In the genomic region with DNA sequence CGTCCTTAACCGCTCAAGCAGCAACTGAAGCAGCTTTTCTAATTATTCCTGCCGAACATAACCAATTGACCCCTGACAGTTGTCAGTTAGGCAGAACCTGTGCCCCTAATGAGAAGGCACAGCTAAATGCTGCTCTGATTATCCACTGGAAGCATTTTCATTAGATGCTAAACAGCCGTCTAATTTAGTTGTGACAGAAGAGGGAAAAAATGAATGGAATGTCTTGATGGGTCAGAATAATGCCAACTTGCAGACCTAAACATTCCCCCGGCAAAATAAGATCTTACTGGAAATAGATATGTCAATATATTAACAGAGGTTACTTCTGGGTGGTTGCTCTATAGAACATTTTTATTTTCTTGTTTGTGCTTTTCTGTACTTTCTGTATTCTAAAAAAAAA, we compare ENCODE assay signal across 30 cellular contexts.
A peak's percentile ranks its signal among the peaks of the same experiment; 100 is the strongest.
DNase-seq lines count a peak whose midpoint lies in the region; ATAC-seq and TF ChIP-seq lines count a peak whose summit lies in the region.
"Had no signal": no experiment of that assay in that cellular context is flagged by ENCODE, and none has a peak within 500 bp of the region (broad histone marks: within the 10 kb centered on the region; RNA-seq: fewer than 3 reads in every experiment).

No MANE protein-coding gene starts in this region.

- H3K36me3 ChIP-seq in IMR-90 (ENCODE audit: control insufficient read depth, insufficient read depth, low read length) (no peaks in the 10 kb centered on the region), gastroesophageal sphincter (no peaks in the 10 kb centered on the region), neural progenitor cell (no peaks in the 10 kb centered on the region)
- H3K36me3 ChIP-seq: ascending aorta, esophagus muscularis mucosa, lower lobe of right lung, suprapubic skin had no signal

- H3K4ac ChIP-seq in IMR-90 (ENCODE audit: low read depth, low read length), result no peak overlapping the region

- H4K8ac ChIP-seq in IMR-90 (ENCODE audit: low read depth in 2 of 2, low read length in 2 of 2), result no peak overlapping the region

- no peak overlapping the region for H3K27ac ChIP-seq in IMR-90 (ENCODE audit: insufficient read depth, low read length)
- no peak overlapping the region for H3K27ac ChIP-seq in gastroesophageal sphincter
- no peak overlapping the region for H3K27ac ChIP-seq in neural progenitor cell
- H3K27ac ChIP-seq: 22Rv1, ascending aorta, esophagus muscularis mucosa, lower lobe of right lung, suprapubic skin had no signal

- no peak overlapping the region for H3K23ac ChIP-seq in IMR-90 (ENCODE audit: low read depth, low read length)

- no peaks in the 10 kb centered on the region for H3K9me3 ChIP-seq in IMR-90 (ENCODE audit: control insufficient read depth, insufficient read depth, low read length)
- H3K9me3 ChIP-seq in gastroesophageal sphincter, result no peaks in the 10 kb centered on the region
- no peaks in the 10 kb centered on the region for H3K9me3 ChIP-seq in neural progenitor cell (ENCODE audit: low read depth)
- H3K9me3 ChIP-seq: ascending aorta, esophagus muscularis mucosa, lower lobe of right lung, mucosa of descending colon, suprapubic skin had no signal

- peaks cover 12% of the 10 kb centered on the region for H3F3A ChIP-seq in neural progenitor cell (ENCODE audit: low read depth)

- H2AFZ ChIP-seq in IMR-90 (replicated peaks; ENCODE audit: low read length, poor library complexity) (no peak overlapping the region), neural progenitor cell (replicated peaks) (no peak overlapping the region)

- CTCF ChIA-PET in IMR-90 (lab: Yijun Ruan, JAX), result interaction anchor here (1.5 kb wide), 1 partner anchor 26 kb away, joined by 5 read pairs; no protein-coding TSS in a partner anchor

- TF ChIP-seq RAD21 in IMR-90 (IDR thresholded peaks at IDR 0.05; ENCODE audit: low read length), result no peak

- H3K4me1 Mint-ChIP-seq in neural progenitor cell, result peaks cover 41% of the 10 kb centered on the region
- H3K4me1 Mint-ChIP-seq in naive thymus-derived CD8-positive, alpha-beta T cell, result peaks cover 0 to 2% (median 0%) of the 10 kb centered on the region in 4 donors
- H3K4me1 Mint-ChIP-seq: central memory CD8-positive, alpha-beta T cell had no signal

- H3K27me3 Mint-ChIP-seq in neural progenitor cell (ENCODE audit: insufficient read depth, low read depth), result no peaks in the 10 kb centered on the region
- peaks cover 0 to 4% (median 3%) of the 10 kb centered on the region in 5 donors for H3K27me3 Mint-ChIP-seq in naive thymus-derived CD8-positive, alpha-beta T cell

- H3K4me3 Mint-ChIP-seq in neural progenitor cell, result no peak overlapping the region
- H3K4me3 Mint-ChIP-seq in naive thymus-derived CD8-positive, alpha-beta T cell, result no peak overlapping the region
- H3K4me3 Mint-ChIP-seq: activated CD8-positive, alpha-beta T cell treated with anti-CD3 and anti-CD28 coated beads, Interleukin-2, amount 10 ng/mL, durations not matched to agents 7 days and 5 days; activated naive CD8-positive, alpha-beta T cell; CD8-positive, alpha-beta memory T cell; central memory CD8-positive, alpha-beta T cell; neural crest cell had no signal

- dilution Hi-C loops in IMR-90 (cut with HindIII; ENCODE audit: low sequenced_read_pairs, unreplicated experiment), result no loop called here

- H3K9me1 ChIP-seq in IMR-90 (ENCODE audit: insufficient read depth, low read length), result 0 out of 2 replicates have a peak, but pooled peaks cover 3% of the 10 kb centered on the region

- H3K27me3 ChIP-seq in IMR-90 (ENCODE audit: control insufficient read depth, insufficient read depth, low read length) (no peaks in the 10 kb centered on the region; the same call in 1 of the 2 replicates), gastroesophageal sphincter (no peaks in the 10 kb centered on the region), neural progenitor cell (no peaks in the 10 kb centered on the region)
- H3K27me3 ChIP-seq: ascending aorta, esophagus muscularis mucosa, suprapubic skin had no signal

- no peaks in the 10 kb centered on the region; the same call in 1 of the 2 replicates for H3K4me1 ChIP-seq in IMR-90 (ENCODE audit: control insufficient read depth, insufficient read depth, low read length)
- H3K4me1 ChIP-seq in gastroesophageal sphincter, result no peaks in the 10 kb centered on the region
- peaks cover 15% of the 10 kb centered on the region for H3K4me1 ChIP-seq in neural progenitor cell
- H3K4me1 ChIP-seq: ascending aorta, esophagus muscularis mucosa, lower lobe of right lung, suprapubic skin had no signal

- H3K18ac ChIP-seq in IMR-90 (ENCODE audit: low read depth, low read length), result no peak overlapping the region

- H2BK15ac ChIP-seq in IMR-90 (ENCODE audit: low read depth, low read length), result no peak overlapping the region

- no peak overlapping the region for H3K4me3 ChIP-seq in IMR-90 (ENCODE audit: insufficient read depth, low read depth, low read length)
- no peak overlapping the region for H3K4me3 ChIP-seq in cardiac fibroblast (replicated peaks in 1 of 2; ENCODE audit: low read depth in 2 of 2, low read length in 2 of 2)
- H3K4me3 ChIP-seq in gastroesophageal sphincter, result no peak overlapping the region
- H3K4me3 ChIP-seq in neural progenitor cell, result no peak overlapping the region
- H3K4me3 ChIP-seq: ascending aorta, esophagus muscularis mucosa, lower lobe of right lung, mucosa of descending colon, suprapubic skin had no signal

- H3K79me1 ChIP-seq in IMR-90 (ENCODE audit: low read depth in 1 of 2, low read length in 2 of 2), result no peaks in the 10 kb centered on the region

- H3K9me3 Mint-ChIP-seq in neural progenitor cell, result peaks cover 4% of the 10 kb centered on the region
- H3K9me3 Mint-ChIP-seq in naive thymus-derived CD8-positive, alpha-beta T cell, result no peaks in the 10 kb centered on the region
- H3K9me3 Mint-ChIP-seq: CD8-positive, alpha-beta memory T cell; central memory CD8-positive, alpha-beta T cell had no signal

- intact Hi-C loops in IMR-90 (cut with micrococcal nuclease), result no loop called here

- no peak for TF ChIP-seq EP300 in gastroesophageal sphincter (IDR thresholded peaks at IDR 0.05)

- H2AK5ac ChIP-seq in IMR-90 (ENCODE audit: low read depth, low read length), result no peak overlapping the region

- no peak overlapping the region for H4K5ac ChIP-seq in IMR-90 (ENCODE audit: low read depth, low read length)

- H2BK120ac ChIP-seq in IMR-90 (ENCODE audit: low read depth, low read length), result no peak overlapping the region

- no peak overlapping the region for H2AK9ac ChIP-seq in IMR-90 (replicated peaks; ENCODE audit: low read depth, low read length, poor library complexity)

- in situ Hi-C loops in IMR-90 (cut with MboI; ENCODE audit: low sequenced_read_pairs), result no loop called here

- H3K36me3 Mint-ChIP-seq in neural progenitor cell, result peaks cover 2% of the 10 kb centered on the region
- no peaks in the 10 kb centered on the region for H3K36me3 Mint-ChIP-seq in naive thymus-derived CD8-positive, alpha-beta T cell
- H3K36me3 Mint-ChIP-seq: activated naive CD8-positive, alpha-beta T cell; CD8-positive, alpha-beta memory T cell had no signal

- DNase-seq in A172 (ENCODE audit: low spot score) (peak; percentile 20), IMR-90 (peak; percentile 4), cardiac fibroblast (ENCODE audit: low read depth in 2 of 2) (peak; percentile 11 to 15), myocyte (ENCODE audit: low read depth) (peak; percentile 2), neural progenitor cell (ENCODE audit: low spot score) (no peak)
- no peak for DNase-seq in naive thymus-derived CD8-positive, alpha-beta T cell
- DNase-seq: activated CD8-positive, alpha-beta T cell treated with anti-CD3 and anti-CD28 coated beads, Interleukin-2, amount 10 ng/mL, durations not matched to agents 7 days and 5 days; CD8-positive, alpha-beta memory T cell; dermis blood vessel endothelial cell; DMS153; Kasumi-1; lower lobe of right lung; mucosa of descending colon; MV-4-11; NCI-H146; NCI-H2107; NCI-H774; posterior cingulate gyrus; stimulated activated CD4-positive, alpha-beta T cell treated with anti-CD3 and anti-CD28 coated beads, Interleukin-15, amount 100 ng/mL, for 24 hours; stimulated activated naive CD4-positive, alpha-beta T cell had no signal

- POLR2A ChIA-PET in IMR-90 (lab: Charles Lee; ENCODE audit: unreplicated experiment), result no interaction called here
- POLR2A ChIA-PET in naive thymus-derived CD8-positive, alpha-beta T cell (lab: Charles Lee), result no interaction called here

- H2BK20ac ChIP-seq in IMR-90 (ENCODE audit: low read depth, low read length), result no peak overlapping the region

- H3K27ac Mint-ChIP-seq in neural progenitor cell, result no peak overlapping the region
- no peak overlapping the region for H3K27ac Mint-ChIP-seq in naive thymus-derived CD8-positive, alpha-beta T cell
- H3K27ac Mint-ChIP-seq: activated CD8-positive, alpha-beta T cell treated with anti-CD3 and anti-CD28 coated beads, Interleukin-2, amount 10 ng/mL, durations not matched to agents 7 days and 5 days; activated naive CD8-positive, alpha-beta T cell had no signal

- BruUV-seq in IMR-90 (replicated peaks; lab: Mats Ljungman, UMichigan), result no TSS peak

- no peak overlapping the region for H4K91ac ChIP-seq in IMR-90 (ENCODE audit: insufficient read depth, low read depth, low read length)

- no peak overlapping the region for H2BK5ac ChIP-seq in IMR-90 (ENCODE audit: low read depth, low read length, poor library complexity, severe bottlenecking)

- ATAC-seq in IMR-90 (ENCODE audit: low read depth) (peak; percentile 37; the same call in 1 of the 2 replicates), gastroesophageal sphincter (no peak), GM19397 (IDR thresholded peaks at IDR 0.05; ENCODE audit: unreplicated experiment) (no peak)
- ATAC-seq in naive thymus-derived CD8-positive, alpha-beta T cell, result no peak
- ATAC-seq: activated CD8-positive, alpha-beta T cell treated with anti-CD3 and anti-CD28 coated beads, Interleukin-2, amount 10 ng/mL, durations not matched to agents 7 days and 5 days; lower lobe of right lung; mucosa of descending colon; sciatic nerve had no signal

- TF ChIP-seq CTCF in IMR-90 (conservative IDR thresholded peaks at IDR 0.05; ENCODE audit: low read depth, low read length), result no peak
- no peak for TF ChIP-seq CTCF in cardiac fibroblast (IDR thresholded peaks at IDR 0.05; ENCODE audit: low read depth, low read length)
- TF ChIP-seq CTCF in gastroesophageal sphincter (IDR thresholded peaks at IDR 0.05), result no peak
- no peak for TF ChIP-seq CTCF in neural progenitor cell (IDR thresholded peaks at IDR 0.05)

- H3K4me2 ChIP-seq in IMR-90 (ENCODE audit: low read depth, low read length), result no peak overlapping the region
- no peak overlapping the region for H3K4me2 ChIP-seq in neural progenitor cell

- no peak overlapping the region for H3K14ac ChIP-seq in IMR-90 (replicated peaks; ENCODE audit: low read depth, low read length)

- H3K56ac ChIP-seq in IMR-90 (ENCODE audit: extremely low read depth, insufficient read depth, low read length), result no peak overlapping the region

- TF ChIP-seq POLR2A in IMR-90 (IDR thresholded peaks at IDR 0.05; ENCODE audit: low read depth, low read length), result no peak
- no peak for TF ChIP-seq POLR2A in gastroesophageal sphincter (IDR thresholded peaks at IDR 0.05)

- H3K9ac ChIP-seq in IMR-90 (ENCODE audit: low read depth, low read length) (no peak overlapping the region), neural progenitor cell (no peak overlapping the region)

- no peaks in the 10 kb centered on the region for H3K79me2 ChIP-seq in neural progenitor cell (ENCODE audit: low read depth)

- 100% methylated on average over 1 of the region's 5 CpGs; no CpG with 5 or more reads in 1 of the 2 experiments for WGBS in IMR-90 (ENCODE audit: extremely low coverage in 2 of 2, insufficient read length in 1 of 2), 2 experiments
- WGBS in gastroesophageal sphincter (ENCODE audit: low coverage in 1 of 2), 2 donors, result 17 to 59% methylated on average over 2 to 4 of the region's 5 CpGs

- H4K20me1 ChIP-seq in IMR-90 (ENCODE audit: insufficient read depth, low read length), result no peaks in the 10 kb centered on the region
- H4K20me1 ChIP-seq in neural progenitor cell (ENCODE audit: low read depth), result no peaks in the 10 kb centered on the region

Comparison
In these comparisons a context has a peak if more than half of its experiments do, and no peak if none do; other contexts are left out.
1. DNase-seq: peak in A172 (single experiment), IMR-90 (single experiment), cardiac fibroblast (2 of 2) and myocyte (single experiment); none in neural progenitor cell (single experiment) and naive thymus-derived CD8-positive, alpha-beta T cell (0 of 10).